8 cellular contexts compared by ENCODE assay signal in genomic region chr11:47316501-47316900, GRCh38. TPM values are rescaled to one million over a fixed set of nuclear protein-coding genes. Genes with fewer than 3 reads are reported as not detected.
"Had no signal": no experiment of that assay in that cellular context is flagged by ENCODE, and none has a peak within 500 bp of the region (broad histone marks: within the 10 kb centered on the region; RNA-seq: fewer than 3 reads in every experiment).

No MANE protein-coding gene starts in this region.

RNA-seq across cellular contexts. Expression of gene MYBPC3, which starts 36.0 kb away (rescaled TPM):
- total RNA-seq: mucosa of gallbladder, occipital lobe, osteocyte, sigmoid colon, urinary bladder, vagina had no signal
- polyA plus RNA-seq: keratinocyte; naive thymus-derived CD8-positive, alpha-beta T cell had no signal
